ENCODE assay signal across 10 cellular contexts in genomic region chr3:123880998-123881561, GRCh38. TPM values are rescaled to one million over a fixed set of nuclear protein-coding genes. Genes with fewer than 3 reads are reported as not detected.
A peak's percentile ranks its signal among the peaks of the same experiment; 100 is the strongest.
DNase-seq lines count a peak whose midpoint lies in the region; ATAC-seq, FAIRE-seq and TF ChIP-seq lines count a peak whose summit lies in the region.
"Had no signal": no experiment of that assay in that cellular context is flagged by ENCODE, and none has a peak within 500 bp of the region (broad histone marks: within the 10 kb centered on the region; RNA-seq: fewer than 3 reads in every experiment).

No MANE protein-coding gene starts in this region.

- no peaks in the 10 kb centered on the region for H3K9me3 ChIP-seq in pancreas

- no peak overlapping the region for H3K27ac ChIP-seq in pancreas
- H3K27ac ChIP-seq: skin epidermis had no signal

- ATAC-seq in GM18907 (IDR thresholded peaks at IDR 0.05; ENCODE audit: unreplicated experiment): no peak
- ATAC-seq in GM21619 (IDR thresholded peaks at IDR 0.05; ENCODE audit: unreplicated experiment): no peak
- ATAC-seq in pancreas: no peak
- no peak for ATAC-seq in HG03520 (IDR thresholded peaks at IDR 0.05; ENCODE audit: unreplicated experiment)

- no peaks in the 10 kb centered on the region for H3K36me3 ChIP-seq in pancreas

- H3K27me3 Mint-ChIP-seq in brain (peaks cover 41% of the 10 kb centered on the region), nephron progenitor cell (ENCODE audit: low read depth, poor library complexity) (peaks cover 34% of the 10 kb centered on the region)

- DNase-seq in EL (peak; percentile 70), LHCN-M2 (ENCODE audit: low read depth) (peak; percentile 70), nephron progenitor cell (peak; percentile 18), pancreas (no peak)
- DNase-seq: activated naive CD8-positive, alpha-beta T cell treated with anti-CD3 and anti-CD28 coated beads, Interleukin-2, amount 10 ng/mL, durations not matched to agents 7 days and 5 days had no signal

- FAIRE-seq in pancreas (lab: Jason Lieb, UNC): no peak

- no peak overlapping the region for H3K27ac Mint-ChIP-seq in brain
- no peak overlapping the region for H3K27ac Mint-ChIP-seq in nephron progenitor cell
- H3K27ac Mint-ChIP-seq: activated naive CD8-positive, alpha-beta T cell treated with anti-CD3 and anti-CD28 coated beads, Interleukin-2, amount 10 ng/mL, durations not matched to agents 7 days and 5 days had no signal

- no peaks in the 10 kb centered on the region for H3K36me3 Mint-ChIP-seq in brain
- H3K36me3 Mint-ChIP-seq in nephron progenitor cell (ENCODE audit: low read depth): no peaks in the 10 kb centered on the region
- H3K36me3 Mint-ChIP-seq: activated naive CD8-positive, alpha-beta T cell treated with anti-CD3 and anti-CD28 coated beads, Interleukin-2, amount 10 ng/mL, durations not matched to agents 7 days and 5 days had no signal

- H3K9me3 Mint-ChIP-seq in brain (peaks cover 0 to 4% (median 2%) of the 10 kb centered on the region in 5 experiments), nephron progenitor cell (no peaks in the 10 kb centered on the region)
- H3K9me3 Mint-ChIP-seq: activated naive CD8-positive, alpha-beta T cell treated with anti-CD3 and anti-CD28 coated beads, Interleukin-2, amount 10 ng/mL, durations not matched to agents 7 days and 5 days had no signal

- no peak overlapping the region for H3K4me3 ChIP-seq in pancreas
- H3K4me3 ChIP-seq: skin epidermis had no signal

- H3K4me3 Mint-ChIP-seq in brain: peak overlapping the region in 1 of 5 experiments; percentile 34
- no peak overlapping the region for H3K4me3 Mint-ChIP-seq in nephron progenitor cell
- H3K4me3 Mint-ChIP-seq: activated naive CD8-positive, alpha-beta T cell treated with anti-CD3 and anti-CD28 coated beads, Interleukin-2, amount 10 ng/mL, durations not matched to agents 7 days and 5 days had no signal

- WGBS in pancreas, 2 donors: 76% methylated on average over 6 of the region's 6 CpGs

- H3K4me1 Mint-ChIP-seq in brain (peaks cover 5% of the 10 kb centered on the region), nephron progenitor cell (peaks cover 19% of the 10 kb centered on the region)

- intact Hi-C loops in pancreas (cut with DNase I): no loop called here

- TF ChIP-seq CTCF in brain (conservative IDR thresholded peaks at IDR 0.05) (peak; percentile 37 to 59), nephron progenitor cell (IDR thresholded peaks at IDR 0.05) (peak; percentile 41), pancreas (IDR thresholded peaks at IDR 0.05) (peak in 1 of 4 donors; percentile 16)

- H3K27me3 ChIP-seq in pancreas: no peaks in the 10 kb centered on the region

- peaks cover 0 to 4% (median 3%) of the 10 kb centered on the region in 3 donors for H3K4me1 ChIP-seq in pancreas

RNA-seq across cellular contexts. Expression of gene MYLK, which starts 3.1 kb away (rescaled TPM):
- total RNA-seq in LHCN-M2 (2014; rRNA removed) (62.7 and 75.9 TPM in 2 replicates), pancreas (10 to 100 TPM in 1 of 6 donors, 1 to 10 TPM in 5; 3.1 to 12.0 (median 6.8) TPM)
- polyA plus RNA-seq in LHCN-M2 (2012): 96.5 TPM
- polyA plus RNA-seq in brain (ENCODE audit: insufficient read depth, low read depth, low replicate concordance) (24.3 TPM), pancreas (1 to 10 TPM; 6.0 to 7.2 TPM)

Comparison
In these comparisons a context has a peak if more than half of its experiments do, and no peak if none do; other contexts are left out.
1. DNase-seq: peak in EL (single experiment), LHCN-M2 (single experiment) and nephron progenitor cell (single experiment); none in pancreas (0 of 6).